In genomic region chr10:103205401-103205800, GRCh38 we compare ENCODE assay signal across 6 cellular contexts. TPM values are rescaled to one million over a fixed set of nuclear protein-coding genes. Genes with fewer than 3 reads are reported as not detected.
"Had no signal": no experiment of that assay in that cellular context is flagged by ENCODE, and none has a peak within 500 bp of the region (broad histone marks: within the 10 kb centered on the region; RNA-seq: fewer than 3 reads in every experiment).

No MANE protein-coding gene starts in this region.

RNA-seq across cellular contexts. Expression of gene RPEL1, which starts 40.3 kb away (rescaled TPM):
- total RNA-seq: activated CD8-positive, alpha-beta memory T cell treated with anti-CD3 and anti-CD28 coated beads, Interleukin-2, amount 10 ng/mL, durations not matched to agents 7 days and 5 days; cardiac muscle cell; MCF 10A; OCI-LY7; PC-9; Right ventricle myocardium superior had no signal
- polyA plus RNA-seq: cardiac muscle cell had no signal
